Comparison of ENCODE assay signal across 18 cellular contexts in the genomic region with DNA sequence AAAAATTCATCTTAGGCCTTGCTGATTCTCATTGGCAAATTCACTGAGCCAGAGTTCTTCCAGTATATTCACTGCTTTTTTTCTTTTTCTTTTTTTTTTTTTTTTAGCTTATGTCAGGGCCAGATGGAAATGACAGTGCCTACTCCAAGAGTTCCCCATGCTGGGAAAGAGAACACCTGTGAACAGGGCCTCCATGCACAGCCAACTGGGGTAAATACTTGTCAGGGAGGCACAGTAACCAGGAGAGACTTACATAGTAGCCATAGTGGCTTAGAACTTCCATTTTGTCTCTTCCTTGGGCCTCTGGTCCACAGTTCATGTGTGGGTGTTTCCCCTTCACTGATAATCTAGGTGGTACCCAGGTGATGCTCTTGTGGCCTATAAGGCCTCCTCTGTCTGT. TPM values are rescaled to one million over a fixed set of nuclear protein-coding genes. Genes with fewer than 3 reads are reported as not detected.
A peak's percentile ranks its signal among the peaks of the same experiment; 100 is the strongest.
DNase-seq lines count a peak whose midpoint lies in the region; ATAC-seq and TF ChIP-seq lines count a peak whose summit lies in the region.
"Had no signal": no experiment of that assay in that cellular context is flagged by ENCODE, and none has a peak within 500 bp of the region (broad histone marks: within the 10 kb centered on the region; RNA-seq: fewer than 3 reads in every experiment).

No MANE protein-coding gene starts in this region.

- H3K4me3 Mint-ChIP-seq in activated naive CD4-positive, alpha-beta T cell treated with anti-CD3 and anti-CD28 coated beads, Interleukin-2, amount 10 ng/mL, durations not matched to agents 7 days and 5 days: no peak overlapping the region
- H3K4me3 Mint-ChIP-seq in activated naive CD4-positive, alpha-beta T cell treated with anti-CD3 and anti-CD28 coated beads for 36 hours: no peak overlapping the region
- H3K4me3 Mint-ChIP-seq in neural crest cell (no peak overlapping the region), type B pancreatic cell (no peak overlapping the region)
- H3K4me3 Mint-ChIP-seq: B cell; CD4-positive, CD25-positive, alpha-beta regulatory T cell; CD8-positive, alpha-beta T cell; H9 had no signal

- CTCF ChIA-PET in activated naive CD4-positive, alpha-beta T cell treated with anti-CD3 and anti-CD28 coated beads, Interleukin-2, amount 10 ng/mL, durations not matched to agents 7 days and 5 days (lab: Charles Lee): no interaction called here
- CTCF ChIA-PET in activated naive CD4-positive, alpha-beta T cell treated with anti-CD3 and anti-CD28 coated beads for 36 hours (lab: Charles Lee): no interaction called here

- TF ChIP-seq CTCF in neural crest cell (conservative IDR thresholded peaks at IDR 0.05): no peak
- no peak for TF ChIP-seq CTCF in type B pancreatic cell (conservative IDR thresholded peaks at IDR 0.05)

- H3K27ac Mint-ChIP-seq in activated naive CD4-positive, alpha-beta T cell treated with anti-CD3 and anti-CD28 coated beads, Interleukin-2, amount 10 ng/mL, durations not matched to agents 7 days and 5 days: peak overlapping the region; percentile 62
- no peak overlapping the region for H3K27ac Mint-ChIP-seq in activated naive CD4-positive, alpha-beta T cell treated with anti-CD3 and anti-CD28 coated beads for 36 hours
- H3K27ac Mint-ChIP-seq in neural crest cell (ENCODE audit: unreplicated experiment) (peak overlapping the region; percentile 44), type B pancreatic cell (peak overlapping the region; percentile 15)
- H3K27ac Mint-ChIP-seq: B cell; CD8-positive, alpha-beta T cell; H9 had no signal

- no peaks in the 10 kb centered on the region for H3K4me1 Mint-ChIP-seq in activated naive CD4-positive, alpha-beta T cell treated with anti-CD3 and anti-CD28 coated beads, Interleukin-2, amount 10 ng/mL, durations not matched to agents 7 days and 5 days
- peaks cover 2% of the 10 kb centered on the region for H3K4me1 Mint-ChIP-seq in activated naive CD4-positive, alpha-beta T cell treated with anti-CD3 and anti-CD28 coated beads for 36 hours (ENCODE audit: low read depth)
- no peaks in the 10 kb centered on the region for H3K4me1 Mint-ChIP-seq in neural crest cell
- H3K4me1 Mint-ChIP-seq in type B pancreatic cell (ENCODE audit: unreplicated experiment): no peaks in the 10 kb centered on the region
- H3K4me1 Mint-ChIP-seq: B cell had no signal

- intact Hi-C loops in activated naive CD4-positive, alpha-beta T cell treated with anti-CD3 and anti-CD28 coated beads for 36 hours (cut with micrococcal nuclease): no loop called here
- intact Hi-C loops in sciatic nerve (cut with DNase I): no loop called here

- no peak for ATAC-seq in GM18498 (IDR thresholded peaks at IDR 0.05; ENCODE audit: unreplicated experiment)
- ATAC-seq in sciatic nerve: no peak
- ATAC-seq: CD8-positive, alpha-beta T cell; HCT116 had no signal

- DNase-seq in DMS53 (lab: John Stamatoyannopoulos, UW): peak; percentile 27
- DNase-seq in DMS53 treated with DMSO at 0.1 percent for 48 hours (lab: John Stamatoyannopoulos, UW; ENCODE audit: unreplicated experiment): no peak
- DNase-seq in activated naive CD4-positive, alpha-beta T cell treated with anti-CD3 and anti-CD28 coated beads, Interleukin-2, amount 10 ng/mL, durations not matched to agents 7 days and 5 days: no peak
- DNase-seq in activated naive CD4-positive, alpha-beta T cell treated with anti-CD3 and anti-CD28 coated beads for 36 hours: no peak
- no peak for DNase-seq in neural crest cell (ENCODE audit: low read depth, low spot score)
- no peak for DNase-seq in type B pancreatic cell (ENCODE audit: extremely low spot score, unreplicated experiment)
- no peak for DNase-seq in sciatic nerve (ENCODE audit: low spot score)
- DNase-seq: Caco-2; CD4-positive, CD25-positive, alpha-beta regulatory T cell; DMS153; DMS79 treated with DMSO at 0.1 percent for 48 hours; GM23248; H9 had no signal

- H3K27me3 Mint-ChIP-seq in activated naive CD4-positive, alpha-beta T cell treated with anti-CD3 and anti-CD28 coated beads, Interleukin-2, amount 10 ng/mL, durations not matched to agents 7 days and 5 days: peaks cover 3% of the 10 kb centered on the region
- no peaks in the 10 kb centered on the region for H3K27me3 Mint-ChIP-seq in activated naive CD4-positive, alpha-beta T cell treated with anti-CD3 and anti-CD28 coated beads for 36 hours (ENCODE audit: low read depth)
- H3K27me3 Mint-ChIP-seq in neural crest cell (ENCODE audit: low read depth) (no peaks in the 10 kb centered on the region), type B pancreatic cell (no peaks in the 10 kb centered on the region)
- H3K27me3 Mint-ChIP-seq: CD4-positive, CD25-positive, alpha-beta regulatory T cell had no signal

- H3K9me3 Mint-ChIP-seq in activated naive CD4-positive, alpha-beta T cell treated with anti-CD3 and anti-CD28 coated beads, Interleukin-2, amount 10 ng/mL, durations not matched to agents 7 days and 5 days: peaks cover 8% of the 10 kb centered on the region
- peaks cover 10% of the 10 kb centered on the region for H3K9me3 Mint-ChIP-seq in activated naive CD4-positive, alpha-beta T cell treated with anti-CD3 and anti-CD28 coated beads for 36 hours
- H3K9me3 Mint-ChIP-seq in neural crest cell: peaks cover 3% of the 10 kb centered on the region
- no peaks in the 10 kb centered on the region for H3K9me3 Mint-ChIP-seq in type B pancreatic cell

- H3K36me3 Mint-ChIP-seq in activated naive CD4-positive, alpha-beta T cell treated with anti-CD3 and anti-CD28 coated beads, Interleukin-2, amount 10 ng/mL, durations not matched to agents 7 days and 5 days: peaks cover 51% of the 10 kb centered on the region
- H3K36me3 Mint-ChIP-seq in activated naive CD4-positive, alpha-beta T cell treated with anti-CD3 and anti-CD28 coated beads for 36 hours (ENCODE audit: low read depth): peaks cover 34% of the 10 kb centered on the region
- H3K36me3 Mint-ChIP-seq in neural crest cell (ENCODE audit: low read depth) (peaks cover 26% of the 10 kb centered on the region), type B pancreatic cell (peaks cover 4% of the 10 kb centered on the region)

RNA-seq across cellular contexts. Expression of gene SCLY, which starts 15.2 kb away (rescaled TPM):
- 10 to 100 TPM; 46.4 to 46.7 TPM for total RNA-seq in activated naive CD4-positive, alpha-beta T cell treated with anti-CD3 and anti-CD28 coated beads for 36 hours
- total RNA-seq in neural crest cell: 46.1 and 49.8 TPM in 2 replicates
- total RNA-seq in type B pancreatic cell (ENCODE audit: low replicate concordance): 21.4 and 34.5 TPM in 2 replicates
- 15.1 TPM for total RNA-seq in sciatic nerve

RNA-seq across cellular contexts. Expression of gene ESPNL, which starts 54.6 kb away (rescaled TPM):
- total RNA-seq in activated naive CD4-positive, alpha-beta T cell treated with anti-CD3 and anti-CD28 coated beads for 36 hours: under 1 TPM; 0.05 to 0.15 TPM
- total RNA-seq in neural crest cell (0.16 and 0.40 TPM in 2 replicates), type B pancreatic cell (ENCODE audit: low replicate concordance) (0.12 and 0.24 TPM in 2 replicates), sciatic nerve (not detected)
- total RNA-seq: Caco-2; CD4-positive, CD25-positive, alpha-beta regulatory T cell; CD8-positive, alpha-beta T cell; H4 had no signal
